Comparison of ENCODE assay signal across 35 cellular contexts in the genomic region with DNA sequence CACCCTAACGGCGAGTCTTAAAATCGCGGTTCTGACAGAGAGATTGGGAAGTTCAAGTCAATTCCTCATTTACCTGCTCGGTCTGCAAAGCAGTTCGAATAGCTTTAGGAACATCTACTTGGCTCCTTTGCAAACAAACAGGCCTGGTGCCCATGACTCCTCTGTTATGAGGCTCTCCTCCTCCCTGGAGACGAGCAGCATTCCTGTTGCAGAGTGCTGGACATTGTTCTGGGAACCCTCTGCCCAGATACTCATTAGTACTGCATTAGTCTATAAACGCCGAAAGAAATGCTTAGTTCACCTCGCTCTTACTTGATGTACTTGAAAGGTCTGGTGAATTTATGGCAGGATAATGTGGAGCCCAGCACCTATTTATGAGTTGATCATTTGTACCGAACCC.
"Had no signal": no experiment of that assay in that cellular context is flagged by ENCODE, and none has a peak within 500 bp of the region (broad histone marks: within the 10 kb centered on the region; RNA-seq: fewer than 3 reads in every experiment).

No MANE protein-coding gene starts in this region.

- H3K27ac ChIP-seq: adrenal gland, body of pancreas, brain microvascular endothelial cell, breast epithelium, VCaP had no signal

- H3K4me3 ChIP-seq: adrenal gland, body of pancreas, breast epithelium had no signal

- H3K27me3 ChIP-seq: adrenal gland, body of pancreas, brain microvascular endothelial cell, breast epithelium had no signal

- H3K4me1 ChIP-seq: adrenal gland, breast epithelium had no signal

- H3K9me3 Mint-ChIP-seq: activated B cell treated with CpG ODN at 0.5 μM for 24 hours; activated naive CD4-positive, alpha-beta T cell treated with anti-CD3 and anti-CD28 coated beads for 36 hours; activated naive CD8-positive, alpha-beta T cell treated with anti-CD3 and anti-CD28 coated beads for 36 hours had no signal

- H3K4me1 Mint-ChIP-seq: activated B cell treated with CpG ODN at 0.5 μM for 24 hours; activated CD4-positive, alpha-beta T cell treated with anti-CD3 and anti-CD28 coated beads, Interleukin-2, amount 10 ng/mL, durations not matched to agents 24 days and 14 days; activated naive CD8-positive, alpha-beta T cell treated with anti-CD3 and anti-CD28 coated beads for 36 hours; activated T-helper 17 cell treated with anti-CD3 and anti-CD28 coated beads, Interleukin-2, amount 50 U/mL, for 72 hours had no signal

- H3K4me3 Mint-ChIP-seq: activated B cell treated with CpG ODN at 0.5 μM for 24 hours; activated CD4-positive, alpha-beta memory T cell treated with anti-CD3 and anti-CD28 coated beads for 36 hours; activated CD4-positive, alpha-beta T cell treated with anti-CD3 and anti-CD28 coated beads, Interleukin-2, amount 10 ng/mL, durations not matched to agents 24 days and 14 days; activated CD8-positive, alpha-beta T cell treated with anti-CD3 and anti-CD28 coated beads for 36 hours; activated naive CD4-positive, alpha-beta T cell treated with anti-CD3 and anti-CD28 coated beads for 36 hours; activated naive CD8-positive, alpha-beta T cell treated with anti-CD3 and anti-CD28 coated beads for 36 hours; activated T-cell treated with anti-CD3 and anti-CD28 coated beads, Interleukin-2, amount 50 U/mL, for 4 hours; activated T-cell treated with anti-CD3 and anti-CD28 coated beads, Interleukin-2, amount 50 U/mL, for 72 hours; activated T-helper 1 cell treated with anti-CD3 and anti-CD28 coated beads, Interleukin-12 subunit alpha, Interleukin-12 subunit beta, Interleukin-2, Interleukin-4 antibody, amounts not matched to agents 30 ng/mL and 10 ng/mL and 1 ng/mL, durations not matched to agents 14 hours and 24 hours and 36 hours; activated T-helper 17 cell treated with anti-CD3 and anti-CD28 coated beads, Interleukin-2, amount 50 U/mL, for 72 hours; T-helper 1 cell treated with Interleukin-12 subunit alpha and Interleukin-12 subunit beta and Interleukin-4 antibody, amounts not matched to agents 30 μg/mL and 1 μg/mL, for 36 hours; T-helper 2 cell treated with Interferon-gamma antibody and Interleukin-4, amounts not matched to agents 5 μg/mL and 100 μg/mL, for 36 hours had no signal

- DNase-seq: activated B cell treated with CpG ODN at 0.5 μM for 24 hours; activated CD4-positive, alpha-beta memory T cell treated with anti-CD3 and anti-CD28 coated beads for 36 hours; activated CD4-positive, alpha-beta T cell treated with anti-CD3 and anti-CD28 coated beads for 4 hours; activated CD4-positive, alpha-beta T cell treated with anti-CD3 and anti-CD28 coated beads, Interleukin-2, amount 10 ng/mL, durations not matched to agents 24 days and 14 days; activated CD4-positive, alpha-beta T cell treated with anti-CD3 and anti-CD28 coated beads, Interleukin-2, amount 50 U/mL, for 1 hour; activated CD4-positive, alpha-beta T cell treated with anti-CD3 and anti-CD28 coated beads, Interleukin-2, amount 50 U/mL, for 4 hours; activated CD4-positive, CD25-positive, alpha-beta regulatory T cell treated with anti-CD3 and anti-CD28 coated beads, Interleukin-2, amount 50 U/mL, for 72 hours; activated CD8-positive, alpha-beta memory T cell treated with anti-CD3 and anti-CD28 coated beads, Interleukin-2, amount 50 U/mL, for 4 hours; activated CD8-positive, alpha-beta T cell treated with anti-CD3 and anti-CD28 coated beads for 36 hours; activated effector memory CD4-positive, alpha-beta T cell treated with anti-CD3 and anti-CD28 coated beads, Interleukin-2, amount 50 U/mL, for 16 hours; activated gamma-delta T cell treated with Interleukin-2 at 50 U/mL for 16 hours; activated naive CD4-positive, alpha-beta T cell; activated naive CD4-positive, alpha-beta T cell treated with anti-CD3 and anti-CD28 coated beads for 36 hours; activated naive CD4-positive, alpha-beta T cell treated with anti-CD3 and anti-CD28 coated beads, Interleukin-2, amount 50 U/mL, for 16 hours; activated naive CD8-positive, alpha-beta T cell treated with anti-CD3 and anti-CD28 coated beads for 36 hours; activated T-cell treated with anti-CD3 and anti-CD28 coated beads for 4 hours; activated T-cell treated with anti-CD3 and anti-CD28 coated beads, Interleukin-2, amount 50 U/mL, for 1 hour; activated T-cell treated with anti-CD3 and anti-CD28 coated beads, Interleukin-2, amount 50 U/mL, for 4 hours; activated T-cell treated with anti-CD3 and anti-CD28 coated beads, Interleukin-2, amount 50 U/mL, for 72 hours; adrenal gland; amniotic stem cell; aorta; brain microvascular endothelial cell; central memory CD4-positive, alpha-beta T cell; T-helper 1 cell; T-helper 2 cell; T-helper 9 cell had no signal

- H3K27ac Mint-ChIP-seq: activated B cell treated with CpG ODN at 0.5 μM for 24 hours; activated CD4-positive, alpha-beta memory T cell treated with anti-CD3 and anti-CD28 coated beads for 36 hours; activated CD4-positive, alpha-beta T cell treated with anti-CD3 and anti-CD28 coated beads, Interleukin-2, amount 10 ng/mL, durations not matched to agents 24 days and 14 days; activated CD8-positive, alpha-beta T cell treated with anti-CD3 and anti-CD28 coated beads for 36 hours; activated naive CD4-positive, alpha-beta T cell treated with anti-CD3 and anti-CD28 coated beads for 36 hours; activated naive CD4-positive, alpha-beta T cell treated with anti-CD3 and anti-CD28 coated beads, Interleukin-2, amount 50 U/mL, for 72 hours; activated naive CD8-positive, alpha-beta T cell treated with anti-CD3 and anti-CD28 coated beads for 36 hours; activated T-cell treated with anti-CD3 and anti-CD28 coated beads, Interleukin-2, amount 50 U/mL, for 72 hours; activated T-helper 1 cell treated with anti-CD3 and anti-CD28 coated beads, Interleukin-12 subunit alpha, Interleukin-12 subunit beta, Interleukin-2, Interleukin-4 antibody, amounts not matched to agents 30 ng/mL and 10 ng/mL and 1 ng/mL, durations not matched to agents 14 hours and 24 hours and 36 hours; activated T-helper 17 cell treated with anti-CD3 and anti-CD28 coated beads, Interleukin-2, amount 50 U/mL, for 72 hours; T-helper 1 cell treated with Interleukin-12 subunit alpha and Interleukin-12 subunit beta and Interleukin-4 antibody, amounts not matched to agents 30 μg/mL and 1 μg/mL, for 36 hours; T-helper 2 cell treated with Interferon-gamma antibody and Interleukin-4, amounts not matched to agents 5 μg/mL and 100 μg/mL, for 36 hours had no signal

- H3K36me3 Mint-ChIP-seq: activated CD4-positive, alpha-beta memory T cell treated with anti-CD3 and anti-CD28 coated beads for 36 hours; activated naive CD4-positive, alpha-beta T cell treated with anti-CD3 and anti-CD28 coated beads, Interleukin-2, amount 50 U/mL, for 72 hours; activated naive CD8-positive, alpha-beta T cell treated with anti-CD3 and anti-CD28 coated beads for 36 hours had no signal

- H3K9me3 ChIP-seq: adrenal gland, body of pancreas had no signal

- H3K36me3 ChIP-seq: adrenal gland, brain microvascular endothelial cell, breast epithelium had no signal

- H3K27me3 Mint-ChIP-seq: activated B cell treated with CpG ODN at 0.5 μM for 24 hours; activated CD4-positive, alpha-beta memory T cell treated with anti-CD3 and anti-CD28 coated beads for 36 hours; activated CD4-positive, alpha-beta T cell treated with anti-CD3 and anti-CD28 coated beads, Interleukin-2, amount 10 ng/mL, durations not matched to agents 24 days and 14 days; activated CD8-positive, alpha-beta T cell treated with anti-CD3 and anti-CD28 coated beads for 36 hours; activated naive CD8-positive, alpha-beta T cell treated with anti-CD3 and anti-CD28 coated beads for 36 hours had no signal
